Comparison of ENCODE assay signal across 24 cellular contexts in genomic region chr22:37358386-37358785, GRCh38.
"Had no signal": no experiment of that assay in that cellular context is flagged by ENCODE, and none has a peak within 500 bp of the region (broad histone marks: within the 10 kb centered on the region; RNA-seq: fewer than 3 reads in every experiment).

No MANE protein-coding gene starts in this region.

- ATAC-seq: effector memory CD8-positive, alpha-beta T cell; gastrocnemius medialis; heart right ventricle; left cardiac atrium; left lung; left ventricle myocardium superior; lower lobe of right lung; naive thymus-derived CD4-positive, alpha-beta T cell had no signal

- FAIRE-seq: endometrium, endothelial cell of umbilical vein, islet of Langerhans, keratinocyte had no signal

- H3K36me3 Mint-ChIP-seq: naive thymus-derived CD4-positive, alpha-beta T cell had no signal

- H3K27ac Mint-ChIP-seq: effector memory CD8-positive, alpha-beta T cell; endodermal cell; naive thymus-derived CD4-positive, alpha-beta T cell had no signal

- H3K27ac ChIP-seq: colonic mucosa, dorsolateral prefrontal cortex, esophagus muscularis mucosa, gastrocnemius medialis, heart right ventricle, left lung, lower lobe of right lung had no signal

- H3K27me3 ChIP-seq: colonic mucosa, left lung had no signal

- H3K9me3 Mint-ChIP-seq: effector memory CD8-positive, alpha-beta T cell; endodermal cell had no signal

- H3K27me3 Mint-ChIP-seq: naive thymus-derived CD4-positive, alpha-beta T cell had no signal

- DNase-seq: colonic mucosa; cortex of kidney; dermis blood vessel endothelial cell; dorsolateral prefrontal cortex; effector CD8-positive, alpha-beta T cell; effector memory CD8-positive, alpha-beta T cell; endodermal cell; foreskin melanocyte; gastrocnemius medialis; glutamatergic neuron; head of caudate nucleus; heart right ventricle; hippocampal formation; left cardiac atrium; left lung; left ventricle myocardium superior; lower lobe of right lung; midbrain; naive thymus-derived CD4-positive, alpha-beta T cell had no signal

- H3K4me3 Mint-ChIP-seq: effector memory CD8-positive, alpha-beta T cell; endodermal cell; naive thymus-derived CD4-positive, alpha-beta T cell had no signal

- H3K4me1 ChIP-seq: colonic mucosa, esophagus muscularis mucosa, gastrocnemius medialis, heart right ventricle, left lung, lower lobe of right lung had no signal

- H3K4me3 ChIP-seq: colonic mucosa, dorsolateral prefrontal cortex, esophagus muscularis mucosa, gastrocnemius medialis, heart right ventricle, left lung, lower lobe of right lung had no signal

- H3K36me3 ChIP-seq: colonic mucosa, esophagus muscularis mucosa, gastrocnemius medialis, heart right ventricle, left lung, lower lobe of right lung had no signal

- H3K9me3 ChIP-seq: colonic mucosa, esophagus muscularis mucosa, gastrocnemius medialis, heart right ventricle, left lung, lower lobe of right lung had no signal
